In the genomic region with DNA sequence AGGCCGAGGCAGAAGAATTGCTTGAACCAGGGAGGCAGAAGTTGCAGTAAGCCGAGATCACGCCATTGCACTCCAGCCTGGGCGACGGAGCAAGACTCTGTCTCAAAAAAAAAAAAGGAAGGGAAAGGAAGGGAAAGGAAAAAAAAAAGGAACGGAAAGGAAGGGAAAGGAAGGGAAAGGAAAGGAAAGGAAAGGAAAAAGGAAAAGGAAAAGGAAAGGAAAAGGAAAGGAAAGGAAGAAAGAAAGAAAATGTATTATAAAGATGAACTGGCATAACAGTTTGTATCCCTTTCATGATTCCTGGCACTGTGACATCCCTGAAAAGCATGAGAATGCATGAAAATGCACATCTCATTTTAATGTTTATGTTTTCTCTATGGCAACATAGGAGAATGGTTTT, we compare ENCODE assay signal across 27 cellular contexts. TPM values are rescaled to one million over a fixed set of nuclear protein-coding genes. Genes with fewer than 3 reads are reported as not detected.
"Had no signal": no experiment of that assay in that cellular context is flagged by ENCODE, and none has a peak within 500 bp of the region (broad histone marks: within the 10 kb centered on the region; RNA-seq: fewer than 3 reads in every experiment).

No MANE protein-coding gene starts in this region.

- H3K4me3 ChIP-seq: left ventricle myocardium inferior, lung, pancreas, prostate gland, sigmoid colon, spleen, stomach, suprapubic skin, thoracic aorta, tibial artery, upper lobe of right lung had no signal

- H3K36me3 ChIP-seq: pancreas, prostate gland, thoracic aorta, tibial artery had no signal

- H3K27me3 Mint-ChIP-seq: naive thymus-derived CD8-positive, alpha-beta T cell; stimulated activated naive B cell treated with anti-CD40 and anti-IgM and Interleukin-4, amounts not matched to agents 10 μg/mL and 1 μg/mL and 100 μg/mL, for 72 hours had no signal

- H3K9me3 Mint-ChIP-seq: immature natural killer cell; naive thymus-derived CD8-positive, alpha-beta T cell; nephron; neural crest cell; stimulated activated naive B cell treated with anti-CD40 and anti-IgM and Interleukin-4, amounts not matched to agents 10 μg/mL and 1 μg/mL and 100 μg/mL, for 72 hours had no signal

- ATAC-seq: naive thymus-derived CD8-positive, alpha-beta T cell; pancreas; right cardiac atrium; stimulated activated naive B cell treated with anti-CD40 and anti-IgM and Interleukin-4, amounts not matched to agents 10 μg/mL and 1 μg/mL and 100 μg/mL, for 72 hours; stimulated activated naive CD8-positive, alpha-beta T cell treated with anti-CD3 and anti-CD28 coated beads, Interleukin-15, Interleukin-2, amounts not matched to agents 100 U/mL and 50 U/mL, for 24 hours; upper lobe of right lung had no signal

- H3K4me1 Mint-ChIP-seq: immature natural killer cell, nephron, neural crest cell had no signal

- H3K4me3 Mint-ChIP-seq: immature natural killer cell; naive thymus-derived CD8-positive, alpha-beta T cell; nephron; neural crest cell; stimulated activated naive B cell treated with anti-CD40 and anti-IgM and Interleukin-4, amounts not matched to agents 10 μg/mL and 1 μg/mL and 100 μg/mL, for 72 hours had no signal

- H3K27ac Mint-ChIP-seq: immature natural killer cell; nephron; stimulated activated naive B cell treated with anti-CD40 and anti-IgM and Interleukin-4, amounts not matched to agents 10 μg/mL and 1 μg/mL and 100 μg/mL, for 72 hours had no signal

- H3K27me3 ChIP-seq: pancreas, sigmoid colon, spleen, stomach, suprapubic skin, tibial artery, upper lobe of right lung had no signal

- H3K9me3 ChIP-seq: left ventricle myocardium inferior, pancreas, prostate gland, sigmoid colon, spleen, stomach, suprapubic skin, thoracic aorta, tibial artery, upper lobe of right lung had no signal

- DNase-seq: hippocampal formation; immature natural killer cell; kidney; left ventricle myocardium inferior; mesenchymal stem cell; naive thymus-derived CD8-positive, alpha-beta T cell; nucleus accumbens; pancreas; posterior cingulate gyrus; retina; right cardiac atrium; sigmoid colon; small intestine; spleen; stimulated activated CD4-positive, alpha-beta T cell treated with anti-CD3 and anti-CD28 coated beads, Interleukin-4, amount 100 ng/mL, for 24 hours; stimulated activated naive B cell treated with anti-CD40 and anti-IgM and Interleukin-4, amounts not matched to agents 10 μg/mL and 1 μg/mL and 100 μg/mL, for 72 hours; stimulated activated naive CD8-positive, alpha-beta T cell treated with anti-CD3 and anti-CD28 coated beads, Interleukin-15, Interleukin-2, amounts not matched to agents 100 U/mL and 50 U/mL, for 24 hours; stomach; tibial artery; trophoblast cell; upper lobe of right lung had no signal

- H3K27ac ChIP-seq: left ventricle myocardium inferior, pancreas, prostate gland, sigmoid colon, spleen, stomach, suprapubic skin, thoracic aorta, tibial artery, upper lobe of right lung had no signal

- H3K4me1 ChIP-seq: left ventricle myocardium inferior, pancreas, prostate gland, sigmoid colon, spleen, stomach, suprapubic skin, tibial artery had no signal

RNA-seq across cellular contexts. Expression of a gene that starts 56.9 kb away (rescaled TPM):
- total RNA-seq: thoracic aorta had no signal
